18 cellular contexts compared by ENCODE assay signal in genomic region chr18:42069036-42069435, GRCh38.
DNase-seq lines count a peak whose midpoint lies in the region; ATAC-seq and TF ChIP-seq lines count a peak whose summit lies in the region.
"Had no signal": no experiment of that assay in that cellular context is flagged by ENCODE, and none has a peak within 500 bp of the region (broad histone marks: within the 10 kb centered on the region; RNA-seq: fewer than 3 reads in every experiment).

No MANE protein-coding gene starts in this region.

- TF ChIP-seq CTCF in RWPE1 (conservative IDR thresholded peaks at IDR 0.05; ENCODE audit: low read depth) (no peak), epithelial cell of esophagus (IDR thresholded peaks at IDR 0.05; ENCODE audit: insufficient read depth, low read depth, low read length, missing control alignments) (no peak), GM10248 (IDR thresholded peaks at IDR 0.05; ENCODE audit: control extremely low read depth, extremely low read depth, low read depth, missing control alignments) (no peak)

- H3K4me3 ChIP-seq in epithelial cell of esophagus (ENCODE audit: low read length) = no peak overlapping the region
- H3K4me3 ChIP-seq: BLaER1 treated with 17β-estradiol and CSF1 and Interleukin-3, amounts not matched to agents 10 nM and 100 nM; GM23338 had no signal

- CTCF ChIA-PET in RWPE1 (lab: Yijun Ruan, JAX) = no interaction called here
- CTCF ChIA-PET in GM10248 (lab: Yijun Ruan, JAX) = interaction anchor here (1.1 to 13.9 kb wide), 5 partner anchors 9 to 45 kb away, joined by 3 to 115 read pairs (median 4); no protein-coding TSS in a partner anchor
- CTCF ChIA-PET in HEK293T (lab: Yijun Ruan, JAX) = interaction anchor here (0.8 kb wide), 1 partner anchor 16 kb away, joined by 3 read pairs; no protein-coding TSS in a partner anchor

- ATAC-seq in GM18505 (IDR thresholded peaks at IDR 0.05; ENCODE audit: unreplicated experiment) = no peak
- ATAC-seq: GM23338, HepG2 had no signal

- DNase-seq in ELR (ENCODE audit: low read depth) = peak; percentile 14
- peak; percentile 0 for DNase-seq in RWPE1 (ENCODE audit: low spot score)
- DNase-seq in epithelial cell of esophagus (ENCODE audit: low read depth) = peak; percentile 8
- peak; percentile 72 for DNase-seq in kidney tubule cell (ENCODE audit: low spot score)
- no peak for DNase-seq in GM10248 (ENCODE audit: extremely low spot score)
- no peak for DNase-seq in HEK293T (ENCODE audit: extremely low spot score)
- no peak for DNase-seq in NOMO-1 treated with dmso at 0.1 percent for 144 hours (lab: John Stamatoyannopoulos, UW; ENCODE audit: unreplicated experiment)
- DNase-seq: ACHN; Calu3; CD4-positive, CD25-positive, alpha-beta regulatory T cell; DMS153; DND-41; GF-D8; H7 had no signal

- no peak overlapping the region for H3K27ac ChIP-seq in RWPE1
- H3K27ac ChIP-seq: BLaER1 treated with 17β-estradiol and CSF1 and Interleukin-3, amounts not matched to agents 10 nM and 100 nM had no signal

- no peak for TF ChIP-seq POLR2A in GM18505 (IDR thresholded peaks at IDR 0.05; ENCODE audit: borderline replicate concordance, extremely low read depth, insufficient read depth, insufficient read length)

- POLR2A ChIA-PET in RWPE1 (lab: Yijun Ruan, JAX; ENCODE audit: low non-redundant PET) = no interaction called here
- POLR2A ChIA-PET in GM10248 (lab: Yijun Ruan, JAX) = no interaction called here
- POLR2A ChIA-PET in HEK293T (lab: Yijun Ruan, JAX) = no interaction called here

TF ChIP-seq in HEK293T, 16 proteins besides CTCF, POLR2A, EP300 and RAD21:
- TF ChIP-seq ARNT (IDR thresholded peaks at IDR 0.05) (no peak), FOXK2 (IDR thresholded peaks at IDR 0.05) (no peak), CTBP1 (IDR thresholded peaks at IDR 0.05; ENCODE audit: borderline replicate concordance) (no peak), FOXM1 (IDR thresholded peaks at IDR 0.05; ENCODE audit: borderline replicate concordance) (no peak), NFRKB (IDR thresholded peaks at IDR 0.05) (no peak), ZNF384 (IDR thresholded peaks at IDR 0.05) (no peak), L3MBTL2 (conservative IDR thresholded peaks at IDR 0.05) (no peak), FOXA1 (IDR thresholded peaks at IDR 0.05) (no peak), TARDBP (IDR thresholded peaks at IDR 0.05) (no peak), SP1 (IDR thresholded peaks at IDR 0.05) (no peak), SUZ12 (IDR thresholded peaks at IDR 0.05) (no peak), LEF1 (IDR thresholded peaks at IDR 0.05; ENCODE audit: borderline replicate concordance) (no peak), ELF4 (IDR thresholded peaks at IDR 0.05) (no peak), BHLHE40 (IDR thresholded peaks at IDR 0.05; ENCODE audit: borderline replicate concordance) (no peak), HDGF (IDR thresholded peaks at IDR 0.05; ENCODE audit: borderline replicate concordance) (no peak)
- TF ChIP-seq, protein P1, sequence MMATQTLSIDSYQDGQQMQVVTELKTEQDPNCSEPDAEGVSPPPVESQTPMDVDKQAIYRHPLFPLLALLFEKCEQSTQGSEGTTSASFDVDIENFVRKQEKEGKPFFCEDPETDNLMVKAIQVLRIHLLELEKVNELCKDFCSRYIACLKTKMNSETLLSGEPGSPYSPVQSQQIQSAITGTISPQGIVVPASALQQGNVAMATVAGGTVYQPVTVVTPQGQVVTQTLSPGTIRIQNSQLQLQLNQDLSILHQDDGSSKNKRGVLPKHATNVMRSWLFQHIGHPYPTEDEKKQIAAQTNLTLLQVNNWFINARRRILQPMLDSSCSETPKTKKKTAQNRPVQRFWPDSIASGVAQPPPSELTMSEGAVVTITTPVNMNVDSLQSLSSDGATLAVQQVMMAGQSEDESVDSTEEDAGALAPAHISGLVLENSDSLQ (IDR thresholded peaks at IDR 0.05) = no peak

Comparison
In these comparisons a context has a peak if more than half of its experiments do, and no peak if none do; other contexts are left out.
1. DNase-seq: peak in ELR (single experiment), RWPE1 (single experiment), epithelial cell of esophagus (single experiment) and kidney tubule cell (single experiment); none in GM10248 (single experiment), HEK293T (single experiment) and NOMO-1 treated with dmso at 0.1 percent for 144 hours (single experiment).